4 cellular contexts compared by ENCODE assay signal in genomic region chr10:4965763-4966162, GRCh38. TPM values are rescaled to one million over a fixed set of nuclear protein-coding genes. Genes with fewer than 3 reads are reported as not detected.
"Had no signal": no experiment of that assay in that cellular context is flagged by ENCODE, and none has a peak within 500 bp of the region (broad histone marks: within the 10 kb centered on the region; RNA-seq: fewer than 3 reads in every experiment).

No MANE protein-coding gene starts in this region.

RNA-seq across cellular contexts. Expression of gene AKR1C2, which starts 37.9 kb away (rescaled TPM):
- total RNA-seq: activated CD4-positive, alpha-beta memory T cell treated with anti-CD3 and anti-CD28 coated beads, Interleukin-2, amount 10 ng/mL, durations not matched to agents 7 days and 5 days; activated naive CD4-positive, alpha-beta T cell treated with anti-CD3 and anti-CD28 coated beads, Interleukin-2, amount 50 U/mL, for 72 hours; activated naive CD8-positive, alpha-beta T cell treated with anti-CD3 and anti-CD28 coated beads, Interleukin-2, amount 10 ng/mL, durations not matched to agents 7 days and 5 days; T-helper 2 cell treated with Interferon-gamma antibody and Interleukin-4, amounts not matched to agents 100 ng/mL and 5 ng/mL, for 36 hours had no signal
